ENCODE assay signal across 1 cellular context in the genomic region with DNA sequence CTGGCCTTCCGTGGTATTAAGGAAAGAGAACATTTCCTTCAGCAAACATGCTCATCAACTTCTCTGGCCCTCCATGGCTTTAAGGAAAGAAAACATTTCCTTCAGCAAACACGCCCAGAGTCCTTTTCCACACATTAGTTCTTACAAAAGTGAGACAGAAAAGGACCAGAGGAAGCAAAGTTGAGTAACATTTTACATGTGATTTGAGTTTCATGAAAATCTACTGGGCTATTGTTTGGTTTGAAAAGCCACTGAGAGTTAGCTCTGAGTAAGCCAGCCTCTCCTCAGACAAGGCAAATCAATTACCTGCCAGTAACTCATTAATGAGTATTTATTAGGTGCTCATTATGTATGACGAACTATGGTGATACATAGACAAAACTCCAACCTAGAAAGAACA.
A peak's percentile ranks its signal among the peaks of the same experiment; 100 is the strongest.
TF ChIP-seq lines count a peak whose summit lies in the region.

No MANE protein-coding gene starts in this region.

TF ChIP-seq in GM12878, 131 proteins besides CTCF, POLR2A, EP300 and RAD21 (continued from another document):
- TF ChIP-seq POLR2AphosphoS2 (IDR thresholded peaks at IDR 0.05; ENCODE audit: low read depth, low read length), result no peak
- no peak for TF ChIP-seq RB1 (IDR thresholded peaks at IDR 0.05; ENCODE audit: borderline replicate concordance)
- 0 out of 2 replicates have a peak, but pooled peaks have one; percentile 33 for TF ChIP-seq ATF7 (IDR thresholded peaks at IDR 0.05; ENCODE audit: low read depth)
- TF ChIP-seq, protein P1, sequence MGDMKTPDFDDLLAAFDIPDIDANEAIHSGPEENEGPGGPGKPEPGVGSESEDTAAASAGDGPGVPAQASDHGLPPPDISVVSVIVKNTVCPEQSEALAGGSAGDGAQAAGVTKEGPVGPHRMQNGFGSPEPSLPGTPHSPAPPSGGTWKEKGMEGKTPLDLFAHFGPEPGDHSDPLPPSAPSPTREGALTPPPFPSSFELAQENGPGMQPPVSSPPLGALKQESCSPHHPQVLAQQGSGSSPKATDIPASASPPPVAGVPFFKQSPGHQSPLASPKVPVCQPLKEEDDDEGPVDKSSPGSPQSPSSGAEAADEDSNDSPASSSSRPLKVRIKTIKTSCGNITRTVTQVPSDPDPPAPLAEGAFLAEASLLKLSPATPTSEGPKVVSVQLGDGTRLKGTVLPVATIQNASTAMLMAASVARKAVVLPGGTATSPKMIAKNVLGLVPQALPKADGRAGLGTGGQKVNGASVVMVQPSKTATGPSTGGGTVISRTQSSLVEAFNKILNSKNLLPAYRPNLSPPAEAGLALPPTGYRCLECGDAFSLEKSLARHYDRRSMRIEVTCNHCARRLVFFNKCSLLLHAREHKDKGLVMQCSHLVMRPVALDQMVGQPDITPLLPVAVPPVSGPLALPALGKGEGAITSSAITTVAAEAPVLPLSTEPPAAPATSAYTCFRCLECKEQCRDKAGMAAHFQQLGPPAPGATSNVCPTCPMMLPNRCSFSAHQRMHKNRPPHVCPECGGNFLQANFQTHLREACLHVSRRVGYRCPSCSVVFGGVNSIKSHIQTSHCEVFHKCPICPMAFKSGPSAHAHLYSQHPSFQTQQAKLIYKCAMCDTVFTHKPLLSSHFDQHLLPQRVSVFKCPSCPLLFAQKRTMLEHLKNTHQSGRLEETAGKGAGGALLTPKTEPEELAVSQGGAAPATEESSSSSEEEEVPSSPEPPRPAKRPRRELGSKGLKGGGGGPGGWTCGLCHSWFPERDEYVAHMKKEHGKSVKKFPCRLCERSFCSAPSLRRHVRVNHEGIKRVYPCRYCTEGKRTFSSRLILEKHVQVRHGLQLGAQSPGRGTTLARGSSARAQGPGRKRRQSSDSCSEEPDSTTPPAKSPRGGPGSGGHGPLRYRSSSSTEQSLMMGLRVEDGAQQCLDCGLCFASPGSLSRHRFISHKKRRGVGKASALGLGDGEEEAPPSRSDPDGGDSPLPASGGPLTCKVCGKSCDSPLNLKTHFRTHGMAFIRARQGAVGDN (IDR thresholded peaks at IDR 0.05), result peak; percentile 49; the same call in 1 of the 2 replicates
- TF ChIP-seq IRF3 (IDR thresholded peaks at IDR 0.05), result no peak
- TF ChIP-seq YY1 (IDR thresholded peaks at IDR 0.05; ENCODE audit: low read depth, low read length), result no peak
- no peak for TF ChIP-seq KLF5 (IDR thresholded peaks at IDR 0.05; ENCODE audit: partially characterized antibody)
- 0 out of 4 replicates have a peak, but pooled peaks of 1 of the 2 experiments have one; percentile 18 for TF ChIP-seq IKZF2 (IDR thresholded peaks at IDR 0.05)
- TF ChIP-seq RUNX3 (IDR thresholded peaks at IDR 0.05; ENCODE audit: low read length), result peak; percentile 31; the same call in 1 of the 2 replicates
- TF ChIP-seq NBN (IDR thresholded peaks at IDR 0.05), result no peak
- TF ChIP-seq SKIL (IDR thresholded peaks at IDR 0.05; ENCODE audit: low read depth, poor library complexity, severe bottlenecking), result peak; percentile 45
TF ChIP-seq in GM12878: peak in this region for 7.
